In the genomic region with DNA sequence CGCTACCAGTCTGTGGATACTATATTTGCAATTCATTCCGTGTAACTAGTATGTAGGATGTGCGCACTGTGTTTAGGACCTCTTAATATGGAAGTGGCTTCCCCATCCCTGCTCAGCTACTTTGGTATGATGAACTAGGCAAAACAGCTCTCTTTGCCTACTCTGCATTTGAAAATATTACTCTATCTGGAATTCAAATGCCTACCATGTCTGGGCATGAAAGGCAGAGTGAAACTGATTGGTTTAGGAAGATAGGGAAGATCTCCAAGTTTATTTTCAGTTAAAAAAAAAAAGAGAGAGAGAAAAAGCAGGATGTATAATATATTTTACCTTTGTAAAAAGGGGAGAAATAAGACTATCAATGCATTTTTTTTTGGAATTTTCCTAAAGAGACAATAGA, we compare ENCODE assay signal across 22 cellular contexts.
"Had no signal": no experiment of that assay in that cellular context is flagged by ENCODE, and none has a peak within 500 bp of the region (broad histone marks: within the 10 kb centered on the region; RNA-seq: fewer than 3 reads in every experiment).

No MANE protein-coding gene starts in this region.

- H3K4me1 Mint-ChIP-seq: activated CD4-positive, alpha-beta T cell treated with anti-CD3 and anti-CD28 coated beads, Interleukin-2, amount 10 ng/mL, durations not matched to agents 7 days and 5 days; brain; T-cell had no signal

- H3K36me3 Mint-ChIP-seq: activated CD4-positive, alpha-beta memory T cell treated with anti-CD3 and anti-CD28 coated beads for 36 hours; brain; T-cell had no signal

- H3K4me3 Mint-ChIP-seq: activated CD4-positive, alpha-beta memory T cell treated with anti-CD3 and anti-CD28 coated beads for 36 hours; activated CD4-positive, alpha-beta T cell treated with anti-CD3 and anti-CD28 coated beads, Interleukin-2, amount 10 ng/mL, durations not matched to agents 7 days and 5 days; activated naive CD8-positive, alpha-beta T cell; activated T-cell treated with anti-CD3 and anti-CD28 coated beads, Interleukin-2, amount 50 U/mL, for 4 hours; brain; T-cell had no signal

- H3K27ac Mint-ChIP-seq: activated CD4-positive, alpha-beta memory T cell treated with anti-CD3 and anti-CD28 coated beads for 36 hours; activated CD4-positive, alpha-beta T cell treated with anti-CD3 and anti-CD28 coated beads, Interleukin-2, amount 10 ng/mL, durations not matched to agents 7 days and 5 days; activated naive CD8-positive, alpha-beta T cell; brain; T-cell had no signal

- DNase-seq: activated CD4-positive, alpha-beta memory T cell treated with anti-CD3 and anti-CD28 coated beads for 36 hours; activated CD4-positive, alpha-beta T cell treated with anti-CD3 and anti-CD28 coated beads, Interleukin-2, amount 10 ng/mL, durations not matched to agents 7 days and 5 days; activated CD4-positive, CD25-positive, alpha-beta regulatory T cell; activated CD8-positive, alpha-beta memory T cell treated with anti-CD3 and anti-CD28 coated beads for 24 hours; activated effector memory CD4-positive, alpha-beta T cell treated with anti-CD3 and anti-CD28 coated beads, Interleukin-2, amount 50 U/mL, for 16 hours; activated naive CD4-positive, alpha-beta T cell treated with Interleukin-2 at 50 U/mL for 16 hours; activated T-cell treated with anti-CD3 and anti-CD28 coated beads, Interleukin-2, amount 50 U/mL, for 4 hours; amygdala; Kasumi-1; KBM-7; NCI-H1092; NCI-H1417; NCI-H1930; NCI-H2171 treated with DMSO at 0.1 percent for 48 hours; NCI-H226; NK-92 treated with Interleukin-12 subunit alpha and Interleukin-12 subunit beta, amount 100 ng/mL, for 24 hours; OCI-M1; SIG-M5; T-cell had no signal

- ATAC-seq: activated T-cell treated with anti-CD3 and anti-CD28 coated beads, Interleukin-2, amount 50 U/mL, for 4 hours; T-cell had no signal

- H3K27me3 Mint-ChIP-seq: activated CD4-positive, alpha-beta memory T cell treated with anti-CD3 and anti-CD28 coated beads for 36 hours had no signal

- FAIRE-seq: astrocyte had no signal
